Comparison of ENCODE assay signal across 14 cellular contexts in genomic region chr5:175656966-175657365, GRCh38. TPM values are rescaled to one million over a fixed set of nuclear protein-coding genes. Genes with fewer than 3 reads are reported as not detected.
DNase-seq lines count a peak whose midpoint lies in the region; ATAC-seq and TF ChIP-seq lines count a peak whose summit lies in the region.
"Had no signal": no experiment of that assay in that cellular context is flagged by ENCODE, and none has a peak within 500 bp of the region (broad histone marks: within the 10 kb centered on the region; RNA-seq: fewer than 3 reads in every experiment).

No MANE protein-coding gene starts in this region.

- no peaks in the 10 kb centered on the region for H3K9me3 ChIP-seq in CD4-positive, alpha-beta T cell (ENCODE audit: control insufficient read depth, low read length)
- no peaks in the 10 kb centered on the region for H3K9me3 ChIP-seq in H9 (ENCODE audit: control insufficient read depth, low read depth, low read length)
- no peaks in the 10 kb centered on the region for H3K9me3 ChIP-seq in naive thymus-derived CD4-positive, alpha-beta T cell (ENCODE audit: control insufficient read depth in 2 of 3, low read length in 3 of 3)
- H3K9me3 ChIP-seq: BE2C, testis had no signal

- no peaks in the 10 kb centered on the region for H3K79me1 ChIP-seq in H9 (ENCODE audit: insufficient read depth, low read depth, low read length, poor library complexity, severe bottlenecking)

- H3K27me3 Mint-ChIP-seq in CD4-positive, alpha-beta T cell: no peaks in the 10 kb centered on the region
- H3K27me3 Mint-ChIP-seq in H9 (ENCODE audit: low read depth): peaks cover 25% of the 10 kb centered on the region
- peaks cover 5% of the 10 kb centered on the region for H3K27me3 Mint-ChIP-seq in activated naive CD8-positive, alpha-beta T cell treated with anti-CD3 and anti-CD28 coated beads for 36 hours
- H3K27me3 Mint-ChIP-seq in naive thymus-derived CD4-positive, alpha-beta T cell: peaks cover 0 to 2% (median 0%) of the 10 kb centered on the region in 5 donors

- H2BK120ac ChIP-seq in H9 (ENCODE audit: low read depth, low read length, poor library complexity, severe bottlenecking): no peak overlapping the region

- no peak for TF ChIP-seq CTCF in CD4-positive, alpha-beta T cell (IDR thresholded peaks at IDR 0.05)
- TF ChIP-seq CTCF in H9 (conservative IDR thresholded peaks at IDR 0.05): no peak

- H3K9ac ChIP-seq in H9 (ENCODE audit: extremely low read depth, insufficient read length, low read length): no peak overlapping the region

- H3K14ac ChIP-seq in H9 (ENCODE audit: insufficient read depth, low read length): no peak overlapping the region

- POLR2A ChIA-PET in CD4-positive, alpha-beta T cell (lab: Charles Lee): no interaction called here
- POLR2A ChIA-PET in naive thymus-derived CD4-positive, alpha-beta T cell (lab: Charles Lee): interaction anchor here (1.0 kb wide), 1 partner anchor 34 kb away, joined by 4 read pairs; no protein-coding TSS in a partner anchor

- H3K27me3 ChIP-seq in CD4-positive, alpha-beta T cell (ENCODE audit: control insufficient read depth, insufficient read depth, low read length): no peaks in the 10 kb centered on the region
- no peaks in the 10 kb centered on the region for H3K27me3 ChIP-seq in H9 (ENCODE audit: insufficient read depth, low read length)
- no peaks in the 10 kb centered on the region for H3K27me3 ChIP-seq in naive thymus-derived CD4-positive, alpha-beta T cell (ENCODE audit: control insufficient read depth in 2 of 2, insufficient read depth in 2 of 2, low read length in 2 of 2)
- H3K27me3 ChIP-seq: testis had no signal

- intact Hi-C loops in CD4-positive, alpha-beta T cell (cut with DNase I, micrococcal nuclease): no loop called here
- intact Hi-C loops in naive thymus-derived CD4-positive, alpha-beta T cell (cut with micrococcal nuclease): loop anchor here (5.0 to 10.0 kb wide), 5 partner anchors 238 to 1772 kb away; partner anchors contain the start of genes RNF44 (in 2 of the 2), ARL10 (in 1 of the 2), CPEB4 (in 1 of the 2) and KIAA1191 (in 1 of the 2)

- CTCF ChIA-PET in CD4-positive, alpha-beta T cell (lab: Charles Lee): interaction anchor here (2.3 kb wide), 1 partner anchor 123 kb away, joined by 7 read pairs; no protein-coding TSS in a partner anchor
- CTCF ChIA-PET in naive thymus-derived CD4-positive, alpha-beta T cell (lab: Charles Lee): interaction anchor here (0.6 to 4.3 kb wide), 4 partner anchors 41 to 122 kb away, joined by 3 to 27 read pairs (median 3); no protein-coding TSS in a partner anchor

- no peaks in the 10 kb centered on the region for H3K79me2 ChIP-seq in H9 (ENCODE audit: insufficient read depth, low read length)

- no peaks in the 10 kb centered on the region for H3K4me1 ChIP-seq in H9 (ENCODE audit: insufficient read depth, low read length)
- H3K4me1 ChIP-seq in naive thymus-derived CD4-positive, alpha-beta T cell (ENCODE audit: control insufficient read depth in 2 of 2, insufficient read depth in 2 of 2, low read length in 2 of 2): peaks cover 48 to 65% of the 10 kb centered on the region in 2 donors
- H3K4me1 ChIP-seq: BE2C, testis had no signal

- H2AFZ ChIP-seq in H9 (ENCODE audit: low read length): no peak overlapping the region

- H2BK15ac ChIP-seq in H9 (ENCODE audit: low read depth, low read length): no peak overlapping the region

- H3K9me3 Mint-ChIP-seq in CD4-positive, alpha-beta T cell: no peaks in the 10 kb centered on the region
- H3K9me3 Mint-ChIP-seq in H9: peaks cover 0 to 4% of the 10 kb centered on the region in 2 experiments; a peak in 4 of 5 replicates
- peaks cover 11% of the 10 kb centered on the region for H3K9me3 Mint-ChIP-seq in activated naive CD8-positive, alpha-beta T cell treated with anti-CD3 and anti-CD28 coated beads for 36 hours
- H3K9me3 Mint-ChIP-seq in naive thymus-derived CD4-positive, alpha-beta T cell: peaks cover 0 to 4% (median 0%) of the 10 kb centered on the region in 11 donors

- no peak overlapping the region for H4K5ac ChIP-seq in H9 (ENCODE audit: insufficient read length, low read depth, low read length)

- no peak overlapping the region for H3K23ac ChIP-seq in H9 (ENCODE audit: insufficient read length, low read depth, low read length)

- H4K20me1 ChIP-seq in H9 (ENCODE audit: control insufficient read depth, insufficient read depth, insufficient read length): no peaks in the 10 kb centered on the region

- H2AK5ac ChIP-seq in H9 (ENCODE audit: insufficient read length, low read length): no peak overlapping the region

- peaks cover 6% of the 10 kb centered on the region for H3K23me2 ChIP-seq in H9 (ENCODE audit: insufficient read length, low read depth, low read length, poor library complexity, severe bottlenecking)

- DNase-seq in CD4-positive, alpha-beta T cell: no peak
- DNase-seq in H9: no peak
- DNase-seq in activated naive CD8-positive, alpha-beta T cell treated with anti-CD3 and anti-CD28 coated beads for 36 hours: no peak
- DNase-seq in naive thymus-derived CD4-positive, alpha-beta T cell: no peak
- no peak for DNase-seq in germinal center (ENCODE audit: low spot score)
- no peak for DNase-seq in NCI-H510A (lab: John Stamatoyannopoulos, UW)
- no peak for DNase-seq in amygdala (lab: John Stamatoyannopoulos, UW)
- DNase-seq: BE2C, Kasumi-1, NCI-H1436, SHP77 treated with DMSO at 0.1 percent for 48 hours, T1000, testis had no signal

- no peak for ATAC-seq in CD4-positive, alpha-beta T cell (ENCODE audit: poor library complexity)
- ATAC-seq in naive thymus-derived CD4-positive, alpha-beta T cell: no peak

- H3K27ac ChIP-seq in CD4-positive, alpha-beta T cell (ENCODE audit: low read depth, low read length): no peak overlapping the region
- H3K27ac ChIP-seq in H9 (ENCODE audit: insufficient read length, low read depth, low read length): no peak overlapping the region
- H3K27ac ChIP-seq in naive thymus-derived CD4-positive, alpha-beta T cell (ENCODE audit: low read depth, low read length): no peak overlapping the region
- H3K27ac ChIP-seq: testis had no signal

- H3K36me3 Mint-ChIP-seq in CD4-positive, alpha-beta T cell (ENCODE audit: low read depth): peaks cover 37% of the 10 kb centered on the region
- peaks cover 0 to 3% (median under 1%) of the 10 kb centered on the region in 3 experiments; a peak in 5 of 7 replicates for H3K36me3 Mint-ChIP-seq in H9 (ENCODE audit: insufficient read depth in 1 of 3, low read depth in 3 of 3)
- H3K36me3 Mint-ChIP-seq in activated naive CD8-positive, alpha-beta T cell treated with anti-CD3 and anti-CD28 coated beads for 36 hours: peaks cover 63% of the 10 kb centered on the region
- peaks cover 0 to 40% (median 4%) of the 10 kb centered on the region in 5 donors for H3K36me3 Mint-ChIP-seq in naive thymus-derived CD4-positive, alpha-beta T cell

- H3K56ac ChIP-seq in H9 (ENCODE audit: insufficient read length, low read depth, low read length): no peak overlapping the region

- H3K4me2 ChIP-seq in H9 (ENCODE audit: insufficient read depth, insufficient read length, low read length): no peak overlapping the region

- H2BK5ac ChIP-seq in H9 (ENCODE audit: insufficient read length, low read length): no peak overlapping the region

- no peak overlapping the region for H3T11ph ChIP-seq in H9 (ENCODE audit: low read length)

- no peak overlapping the region for H4K8ac ChIP-seq in H9 (replicated peaks; ENCODE audit: insufficient read length, low read depth, low read length)

- peaks cover 95% of the 10 kb centered on the region for H3K4me1 Mint-ChIP-seq in CD4-positive, alpha-beta T cell (ENCODE audit: low read depth)
- peaks cover 27 to 33% of the 10 kb centered on the region in 2 experiments for H3K4me1 Mint-ChIP-seq in H9
- peaks cover 76% of the 10 kb centered on the region for H3K4me1 Mint-ChIP-seq in activated naive CD8-positive, alpha-beta T cell treated with anti-CD3 and anti-CD28 coated beads for 36 hours
- H3K4me1 Mint-ChIP-seq in naive thymus-derived CD4-positive, alpha-beta T cell: peaks cover 78 to 98% (median 92%) of the 10 kb centered on the region in 7 donors

- no peak overlapping the region for H3K4ac ChIP-seq in H9 (ENCODE audit: low read depth, low read length)

- H3K4me3 ChIP-seq in naive thymus-derived CD4-positive, alpha-beta T cell (ENCODE audit: low read length): no peak overlapping the region

- no CpG with 5 or more reads among the region's 8 CpGs for WGBS in H9 (ENCODE audit: extremely low coverage, insufficient read length, low lambda C conversion rate)

- no peak overlapping the region for H2BK12ac ChIP-seq in H9 (ENCODE audit: insufficient read length, low read depth, low read length)

- peaks cover 0 to 4% (median 0%) of the 10 kb centered on the region in 3 experiments for H3K36me3 ChIP-seq in naive thymus-derived CD4-positive, alpha-beta T cell (ENCODE audit: control insufficient read depth in 2 of 3, insufficient read depth in 3 of 3, low read length in 3 of 3)
- H3K36me3 ChIP-seq: BE2C had no signal

- peak overlapping the region; percentile 97 for H3K4me3 Mint-ChIP-seq in CD4-positive, alpha-beta T cell
- H3K4me3 Mint-ChIP-seq in H9: peak overlapping the region; percentile 81 to 95
- peak overlapping the region; percentile 92 for H3K4me3 Mint-ChIP-seq in activated naive CD8-positive, alpha-beta T cell treated with anti-CD3 and anti-CD28 coated beads for 36 hours
- H3K4me3 Mint-ChIP-seq in naive thymus-derived CD4-positive, alpha-beta T cell: peak overlapping the region; percentile 84 to 100 (median 94)

- peak overlapping the region; percentile 60 for H3K27ac Mint-ChIP-seq in CD4-positive, alpha-beta T cell
- no peak overlapping the region for H3K27ac Mint-ChIP-seq in H9
- peak overlapping the region; percentile 88 for H3K27ac Mint-ChIP-seq in activated naive CD8-positive, alpha-beta T cell treated with anti-CD3 and anti-CD28 coated beads for 36 hours
- peak overlapping the region in 8 of 9 donors; percentile 20 to 94 (median 84) for H3K27ac Mint-ChIP-seq in naive thymus-derived CD4-positive, alpha-beta T cell

- H4K91ac ChIP-seq in H9 (ENCODE audit: insufficient read length, low read depth, low read length): no peak overlapping the region

- H3K18ac ChIP-seq in H9 (ENCODE audit: insufficient read length, low read depth, low read length): no peak overlapping the region

- no peak overlapping the region for H2BK20ac ChIP-seq in H9 (ENCODE audit: low read depth, low read length, poor library complexity, severe bottlenecking)

RNA-seq across cellular contexts. Expression of gene HRH2, which starts 0.9 kb away (rescaled TPM):
- total RNA-seq in CD4-positive, alpha-beta T cell: 1 to 10 TPM; 2.9 to 3.4 TPM
- total RNA-seq in H9 (2021): 3.3 and 3.6 TPM in 2 replicates
- 10 to 100 TPM; 40.2 to 41.2 TPM for total RNA-seq in activated naive CD8-positive, alpha-beta T cell treated with anti-CD3 and anti-CD28 coated beads for 36 hours
- total RNA-seq in naive thymus-derived CD4-positive, alpha-beta T cell: 10 to 100 TPM in 3 of 5 experiments, 1 to 10 TPM in 2; 5.6 to 26.3 (median 12.9) TPM
- polyA plus RNA-seq in naive thymus-derived CD4-positive, alpha-beta T cell: 1 to 10 TPM; 5.0 to 8.0 TPM
- total RNA-seq: myocyte had no signal

Comparison
In these comparisons a context has a peak if more than half of its experiments do, and no peak if none do; other contexts are left out.
1. H3K27ac Mint-ChIP-seq: peak in CD4-positive, alpha-beta T cell (single experiment), activated naive CD8-positive, alpha-beta T cell treated with anti-CD3 and anti-CD28 coated beads for 36 hours (single experiment) and naive thymus-derived CD4-positive, alpha-beta T cell (8 of 9); none in H9 (0 of 3).
2. intact Hi-C loops: an anchor here in naive thymus-derived CD4-positive, alpha-beta T cell (5.0 to 10.0 kb wide); none called in CD4-positive, alpha-beta T cell.
3. Peak in every context shown above with its lines, with median percentiles within 50 percentile points of each other: H3K4me3 Mint-ChIP-seq.